10 cellular contexts compared by ENCODE assay signal in genomic region chr18:54805571-54806334, GRCh38. TPM values are rescaled to one million over a fixed set of nuclear protein-coding genes. Genes with fewer than 3 reads are reported as not detected.
DNase-seq lines count a peak whose midpoint lies in the region; ATAC-seq and TF ChIP-seq lines count a peak whose summit lies in the region.
"Had no signal": no experiment of that assay in that cellular context is flagged by ENCODE, and none has a peak within 500 bp of the region (broad histone marks: within the 10 kb centered on the region; RNA-seq: fewer than 3 reads in every experiment).

No MANE protein-coding gene starts in this region.

- H3K4me3 ChIP-seq in adrenal gland = no peak overlapping the region
- H3K4me3 ChIP-seq in right lobe of liver = no peak overlapping the region

- peaks cover 4% of the 10 kb centered on the region for H3K27me3 ChIP-seq in CD4-positive, alpha-beta T cell (ENCODE audit: control insufficient read depth, insufficient read depth, low read length)
- H3K27me3 ChIP-seq in adrenal gland (peaks cover 4% of the 10 kb centered on the region), right lobe of liver (no peaks in the 10 kb centered on the region)

- H3K9me3 Mint-ChIP-seq in CD4-positive, alpha-beta T cell = no peaks in the 10 kb centered on the region

- ATAC-seq in CD4-positive, alpha-beta T cell (ENCODE audit: poor library complexity) = peak; percentile 21
- ATAC-seq in right lobe of liver (peak; percentile 36 to 83 (median 61)), HG03460 (IDR thresholded peaks at IDR 0.05; ENCODE audit: unreplicated experiment) (no peak)

- no peak for TF ChIP-seq POLR2A in adrenal gland (IDR thresholded peaks at IDR 0.05)
- TF ChIP-seq POLR2A in right lobe of liver (IDR thresholded peaks at IDR 0.05) = no peak

- no peaks in the 10 kb centered on the region for H3K36me3 ChIP-seq in adrenal gland (replicated peaks in 1 of 2)
- no peaks in the 10 kb centered on the region for H3K36me3 ChIP-seq in right lobe of liver
- H3K36me3 ChIP-seq: WERI-Rb-1 had no signal

- CTCF ChIA-PET in CD4-positive, alpha-beta T cell (lab: Charles Lee) = no interaction called here

- H3K4me3 Mint-ChIP-seq in CD4-positive, alpha-beta T cell = no peak overlapping the region

- intact Hi-C loops in CD4-positive, alpha-beta T cell (cut with DNase I, micrococcal nuclease) = no loop called here
- intact Hi-C loops in adrenal gland (cut with DNase I) (no loop called here), right lobe of liver (cut with DNase I) (no loop called here)

- no peaks in the 10 kb centered on the region for H3K9me3 ChIP-seq in CD4-positive, alpha-beta T cell (ENCODE audit: control insufficient read depth, low read length)
- H3K9me3 ChIP-seq in adrenal gland (replicated peaks in 1 of 3) (no peaks in the 10 kb centered on the region), right lobe of liver (no peaks in the 10 kb centered on the region)

- POLR2A ChIA-PET in CD4-positive, alpha-beta T cell (lab: Charles Lee) = interaction anchor here (0.6 to 2.5 kb wide), 2 partner anchors 21 to 23 kb away, joined by 3 to 9 read pairs; partner anchors contain the start of gene RAB27B

- no peaks in the 10 kb centered on the region for H3K27me3 Mint-ChIP-seq in CD4-positive, alpha-beta T cell

- no peak for DNase-seq in CD4-positive, alpha-beta T cell
- DNase-seq in Kasumi-1 (lab: John Stamatoyannopoulos, UW) (peak; percentile 86 to 89), adrenal gland (peak in 5 of 7 donors; percentile 18 to 43 (median 36)), right lobe of liver (no peak), germinal center (ENCODE audit: low spot score) (no peak), islet precursor cell (no peak)
- DNase-seq in central memory CD4-positive, alpha-beta T cell = no peak
- DNase-seq: NCI-H1930, WERI-Rb-1 had no signal

- WGBS in adrenal gland, 4 donors = 37 to 59% (median 52%) methylated on average over 3 of the region's 3 CpGs
- 45% methylated on average over 3 of the region's 3 CpGs for WGBS in right lobe of liver (ENCODE audit: insufficient coverage, low coverage, low lambda C conversion rate, missing lambda C conversion rate)

- H3K4me1 Mint-ChIP-seq in CD4-positive, alpha-beta T cell (ENCODE audit: low read depth) = peaks cover 19% of the 10 kb centered on the region

- TF ChIP-seq CTCF in CD4-positive, alpha-beta T cell (IDR thresholded peaks at IDR 0.05) = no peak
- TF ChIP-seq CTCF in adrenal gland (IDR thresholded peaks at IDR 0.05) (no peak), right lobe of liver (IDR thresholded peaks at IDR 0.05) (no peak)

- H3K36me3 Mint-ChIP-seq in CD4-positive, alpha-beta T cell (ENCODE audit: low read depth) = no peaks in the 10 kb centered on the region

- no peak overlapping the region for H3K27ac ChIP-seq in CD4-positive, alpha-beta T cell (ENCODE audit: low read depth, low read length)
- H3K27ac ChIP-seq in adrenal gland (no peak overlapping the region), right lobe of liver (no peak overlapping the region)
- H3K27ac ChIP-seq: WERI-Rb-1 had no signal

- H3K27ac Mint-ChIP-seq in CD4-positive, alpha-beta T cell = no peak overlapping the region

- peaks cover 0 to 10% of the 10 kb centered on the region in 2 donors for H3K4me1 ChIP-seq in adrenal gland (replicated peaks in 1 of 2)
- H3K4me1 ChIP-seq in right lobe of liver = peaks cover 0 to 22% (median 0%) of the 10 kb centered on the region in 4 donors

RNA-seq across cellular contexts. Expression of gene RAB27B, which starts 22.5 kb away (rescaled TPM):
- 1 to 10 TPM; 2.4 to 2.5 TPM for total RNA-seq in CD4-positive, alpha-beta T cell
- total RNA-seq in adrenal gland = 1 to 10 TPM in 2 of 8 donors, under 1 TPM in 3, not detected in 3; 0.04 to 3.9 (median 0.57) TPM
- 1 to 10 TPM in 2 of 3 donors, under 1 TPM in 1; 0.37 to 3.2 (median 1.1) TPM for polyA plus RNA-seq in adrenal gland
- 1 to 10 TPM in 1 of 6 experiments, under 1 TPM in 5; 0.53 to 1.0 (median 0.85) TPM for total RNA-seq in right lobe of liver

Comparison
In these comparisons a context has a peak if more than half of its experiments do, and no peak if none do; other contexts are left out.
1. DNase-seq: peak in Kasumi-1 (2 of 2) and adrenal gland (5 of 7); none in CD4-positive, alpha-beta T cell (0 of 10), right lobe of liver (0 of 3), germinal center (single experiment), islet precursor cell (single experiment) and central memory CD4-positive, alpha-beta T cell (single experiment).